In the genomic region with DNA sequence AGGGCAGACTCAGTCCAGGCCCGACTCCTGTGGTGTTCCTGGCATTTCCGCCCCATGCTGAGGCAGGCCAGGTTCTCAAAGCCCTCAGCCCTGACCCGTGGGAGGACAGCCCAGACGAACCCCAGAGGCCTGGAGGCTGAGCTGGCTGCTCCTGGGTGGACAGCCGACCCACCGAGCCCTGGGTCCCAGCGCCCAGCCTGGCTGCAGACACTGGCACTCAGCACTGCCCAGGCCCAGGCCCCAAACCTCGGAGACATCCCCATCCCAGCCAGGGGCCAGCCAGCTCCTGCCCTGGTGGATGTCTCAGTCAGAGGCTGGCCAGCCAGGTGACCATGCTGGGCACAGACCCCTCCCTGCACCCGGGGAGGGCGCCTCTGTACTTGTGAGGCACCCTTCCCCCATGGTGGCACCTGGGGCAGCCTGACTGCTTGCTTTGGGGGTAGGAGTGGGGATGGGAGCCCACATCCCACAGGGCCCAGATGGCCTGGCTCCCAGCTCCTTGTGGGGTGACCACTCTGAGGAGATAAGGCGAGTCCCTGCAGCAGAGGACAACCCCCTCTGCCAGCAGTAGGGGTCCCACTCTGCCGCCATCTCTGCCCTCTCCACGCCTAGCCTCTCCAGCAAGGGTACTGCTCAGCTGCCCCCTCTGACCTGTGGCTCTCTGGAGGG, we compare ENCODE assay signal across 17 cellular contexts. TPM values are rescaled to one million over a fixed set of nuclear protein-coding genes. Genes with fewer than 3 reads are reported as not detected.
A peak's percentile ranks its signal among the peaks of the same experiment; 100 is the strongest.
DNase-seq lines count a peak whose midpoint lies in the region; ATAC-seq lines count a peak whose summit lies in the region.
"Had no signal": no experiment of that assay in that cellular context is flagged by ENCODE, and none has a peak within 500 bp of the region (broad histone marks: within the 10 kb centered on the region; RNA-seq: fewer than 3 reads in every experiment).

No MANE protein-coding gene starts in this region.

- peaks cover 6% of the 10 kb centered on the region for H3K27me3 Mint-ChIP-seq in activated CD8-positive, alpha-beta memory T cell treated with anti-CD3 and anti-CD28 coated beads, Interleukin-2, amount 10 ng/mL, durations not matched to agents 7 days and 5 days
- H3K27me3 Mint-ChIP-seq in stimulated activated naive B cell treated with anti-CD40 and anti-IgM and Interleukin-4, amounts not matched to agents 10 μg/mL and 1 μg/mL and 100 μg/mL, for 72 hours, result no peaks in the 10 kb centered on the region

- no peaks in the 10 kb centered on the region for H3K4me1 Mint-ChIP-seq in activated CD8-positive, alpha-beta memory T cell treated with anti-CD3 and anti-CD28 coated beads, Interleukin-2, amount 10 ng/mL, durations not matched to agents 7 days and 5 days
- peaks cover 46 to 72% of the 10 kb centered on the region in 2 donors for H3K4me1 Mint-ChIP-seq in stimulated activated naive B cell treated with anti-CD40 and anti-IgM and Interleukin-4, amounts not matched to agents 10 μg/mL and 1 μg/mL and 100 μg/mL, for 72 hours
- H3K4me1 Mint-ChIP-seq: activated naive CD8-positive, alpha-beta T cell treated with anti-CD3 and anti-CD28 coated beads, Interleukin-2, amount 10 ng/mL, durations not matched to agents 7 days and 5 days had no signal

- DNase-seq in activated CD8-positive, alpha-beta memory T cell treated with anti-CD3 and anti-CD28 coated beads for 24 hours, result peak; percentile 55
- no peak for DNase-seq in activated CD8-positive, alpha-beta memory T cell treated with anti-CD3 and anti-CD28 coated beads, Interleukin-2, amount 10 ng/mL, durations not matched to agents 7 days and 5 days
- DNase-seq in caudate nucleus (lab: John Stamatoyannopoulos, UW), result no peak
- DNase-seq in stimulated activated naive B cell treated with anti-CD40 and anti-IgM and Interleukin-4, amounts not matched to agents 10 μg/mL and 1 μg/mL and 100 μg/mL, for 72 hours, result no peak
- no peak for DNase-seq in C1 segment of cervical spinal cord (lab: John Stamatoyannopoulos, UW)
- DNase-seq in amniotic stem cell (lab: John Stamatoyannopoulos, UW), result no peak
- DNase-seq in activated CD4-positive, CD25-positive, alpha-beta regulatory T cell (lab: John Stamatoyannopoulos, UW), result no peak
- DNase-seq: 8988T; activated naive CD8-positive, alpha-beta T cell treated with anti-CD3 and anti-CD28 coated beads, Interleukin-2, amount 10 ng/mL, durations not matched to agents 7 days and 5 days; Caco-2; GM23248; hypothalamus; mammary epithelial cell had no signal

- H3K9me3 Mint-ChIP-seq in activated CD8-positive, alpha-beta memory T cell treated with anti-CD3 and anti-CD28 coated beads, Interleukin-2, amount 10 ng/mL, durations not matched to agents 7 days and 5 days (ENCODE audit: low read depth), result no peaks in the 10 kb centered on the region
- H3K9me3 Mint-ChIP-seq in stimulated activated naive B cell treated with anti-CD40 and anti-IgM and Interleukin-4, amounts not matched to agents 10 μg/mL and 1 μg/mL and 100 μg/mL, for 72 hours, result peaks cover 0 to 4% of the 10 kb centered on the region in 2 donors

- no peaks in the 10 kb centered on the region for H3K36me3 Mint-ChIP-seq in activated CD8-positive, alpha-beta memory T cell treated with anti-CD3 and anti-CD28 coated beads, Interleukin-2, amount 10 ng/mL, durations not matched to agents 7 days and 5 days
- peaks cover 7 to 26% of the 10 kb centered on the region in 2 donors for H3K36me3 Mint-ChIP-seq in stimulated activated naive B cell treated with anti-CD40 and anti-IgM and Interleukin-4, amounts not matched to agents 10 μg/mL and 1 μg/mL and 100 μg/mL, for 72 hours
- H3K36me3 Mint-ChIP-seq: activated naive CD8-positive, alpha-beta T cell treated with anti-CD3 and anti-CD28 coated beads, Interleukin-2, amount 10 ng/mL, durations not matched to agents 7 days and 5 days had no signal

- no peak for ATAC-seq in activated CD8-positive, alpha-beta memory T cell treated with anti-CD3 and anti-CD28 coated beads, Interleukin-2, amount 10 ng/mL, durations not matched to agents 7 days and 5 days
- ATAC-seq in HG03439 (IDR thresholded peaks at IDR 0.05; ENCODE audit: unreplicated experiment), result peak; percentile 16
- peak; percentile 2 to 3 for ATAC-seq in stimulated activated naive B cell treated with anti-CD40 and anti-IgM and Interleukin-4, amounts not matched to agents 10 μg/mL and 1 μg/mL and 100 μg/mL, for 72 hours (replicated peaks)

- no peak overlapping the region for H3K4me3 Mint-ChIP-seq in activated CD8-positive, alpha-beta memory T cell treated with anti-CD3 and anti-CD28 coated beads, Interleukin-2, amount 10 ng/mL, durations not matched to agents 7 days and 5 days
- peak overlapping the region; percentile 89 to 90 for H3K4me3 Mint-ChIP-seq in stimulated activated naive B cell treated with anti-CD40 and anti-IgM and Interleukin-4, amounts not matched to agents 10 μg/mL and 1 μg/mL and 100 μg/mL, for 72 hours
- H3K4me3 Mint-ChIP-seq: activated naive CD8-positive, alpha-beta T cell treated with anti-CD3 and anti-CD28 coated beads, Interleukin-2, amount 10 ng/mL, durations not matched to agents 7 days and 5 days had no signal

- no peak overlapping the region for H3K27ac Mint-ChIP-seq in activated CD8-positive, alpha-beta memory T cell treated with anti-CD3 and anti-CD28 coated beads, Interleukin-2, amount 10 ng/mL, durations not matched to agents 7 days and 5 days
- peak overlapping the region; percentile 94 for H3K27ac Mint-ChIP-seq in stimulated activated naive B cell treated with anti-CD40 and anti-IgM and Interleukin-4, amounts not matched to agents 10 μg/mL and 1 μg/mL and 100 μg/mL, for 72 hours
- H3K27ac Mint-ChIP-seq: activated naive CD8-positive, alpha-beta T cell treated with anti-CD3 and anti-CD28 coated beads, Interleukin-2, amount 10 ng/mL, durations not matched to agents 7 days and 5 days had no signal

- CTCF ChIA-PET in activated CD8-positive, alpha-beta memory T cell treated with anti-CD3 and anti-CD28 coated beads, Interleukin-2, amount 10 ng/mL, durations not matched to agents 7 days and 5 days (lab: Charles Lee), result no interaction called here

- H3K27ac ChIP-seq in caudate nucleus (ENCODE audit: low read depth, low read length), result peak overlapping the region; percentile 8
- H3K27ac ChIP-seq: GM23248, parathyroid adenoma, upper lobe of left lung had no signal

RNA-seq across cellular contexts. Expression of a gene that starts 1.4 kb away (rescaled TPM):
- total RNA-seq in activated CD8-positive, alpha-beta memory T cell treated with anti-CD3 and anti-CD28 coated beads, Interleukin-2, amount 10 ng/mL, durations not matched to agents 7 days and 5 days, result not detected
- total RNA-seq: Caco-2, dermis microvascular lymphatic vessel endothelial cell, GM23248 had no signal

RNA-seq across cellular contexts. Expression of a gene that starts 52.1 kb away (rescaled TPM):
- total RNA-seq in activated CD8-positive, alpha-beta memory T cell treated with anti-CD3 and anti-CD28 coated beads, Interleukin-2, amount 10 ng/mL, durations not matched to agents 7 days and 5 days, result not detected

RNA-seq across cellular contexts. Expression of a gene that starts 59.5 kb away (rescaled TPM):
- under 1 TPM; 0.56 to 0.67 TPM for total RNA-seq in activated CD8-positive, alpha-beta memory T cell treated with anti-CD3 and anti-CD28 coated beads, Interleukin-2, amount 10 ng/mL, durations not matched to agents 7 days and 5 days
